Comparison of ENCODE assay signal across 8 cellular contexts in the genomic region with DNA sequence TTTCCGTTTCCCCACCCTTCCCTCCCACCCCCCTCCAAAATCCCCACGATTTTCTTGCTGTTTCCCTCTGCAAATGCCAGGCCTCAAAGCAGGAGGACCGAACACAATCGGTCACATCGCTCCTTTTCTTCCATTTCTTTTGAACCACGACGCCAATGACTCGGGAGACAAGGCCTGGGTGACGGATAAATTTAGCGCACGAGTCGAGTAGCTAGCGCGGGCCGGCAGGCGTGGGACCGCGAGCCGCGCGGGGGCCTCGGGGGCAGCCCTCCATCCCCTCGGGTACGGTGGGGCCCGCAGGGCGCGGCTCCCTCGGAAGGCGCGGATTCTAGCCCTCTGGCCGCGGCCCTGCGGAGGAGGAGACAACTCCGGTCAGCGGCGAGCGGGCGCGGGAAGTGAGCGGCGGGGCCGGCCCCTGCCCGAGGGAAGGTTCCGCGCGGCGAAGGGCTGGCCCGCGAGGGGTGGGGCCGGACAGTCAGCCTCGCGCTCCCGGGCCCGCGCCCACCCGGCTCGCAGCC. TPM values are rescaled to one million over a fixed set of nuclear protein-coding genes. Genes with fewer than 3 reads are reported as not detected.
DNase-seq lines count a peak whose midpoint lies in the region; ATAC-seq lines count a peak whose summit lies in the region.

No MANE protein-coding gene starts in this region.

- peak overlapping the region; percentile 71 for H3K4me3 ChIP-seq in right cardiac atrium (ENCODE audit: low read length)

- POLR2A ChIA-PET in activated CD4-positive, alpha-beta T cell treated with anti-CD3 and anti-CD28 coated beads for 36 hours (lab: Charles Lee): interaction anchor here (2.2 kb wide), 1 partner anchor 18 kb away, joined by 13 read pairs; the partner anchor contains the start of gene TOMM22

- peaks cover 59% of the 10 kb centered on the region for H3K4me1 Mint-ChIP-seq in activated CD4-positive, alpha-beta T cell treated with anti-CD3 and anti-CD28 coated beads for 36 hours
- peaks cover 40 to 50% (median 44%) of the 10 kb centered on the region in 3 donors for H3K4me1 Mint-ChIP-seq in IgD-negative memory B cell
- peaks cover 61% of the 10 kb centered on the region for H3K4me1 Mint-ChIP-seq in activated naive CD8-positive, alpha-beta T cell (ENCODE audit: low read depth)

- H3K9me3 Mint-ChIP-seq in activated CD4-positive, alpha-beta T cell treated with anti-CD3 and anti-CD28 coated beads for 36 hours (ENCODE audit: low read depth): no peaks in the 10 kb centered on the region
- peaks cover 0 to 1% (median 0%) of the 10 kb centered on the region in 3 donors for H3K9me3 Mint-ChIP-seq in IgD-negative memory B cell
- H3K9me3 Mint-ChIP-seq in activated naive CD8-positive, alpha-beta T cell (ENCODE audit: low read depth): no peaks in the 10 kb centered on the region

- peaks cover 37% of the 10 kb centered on the region for H3K36me3 Mint-ChIP-seq in activated CD4-positive, alpha-beta T cell treated with anti-CD3 and anti-CD28 coated beads for 36 hours (ENCODE audit: low read depth)
- H3K36me3 Mint-ChIP-seq in IgD-negative memory B cell: no peaks in the 10 kb centered on the region
- peaks cover 7% of the 10 kb centered on the region for H3K36me3 Mint-ChIP-seq in activated naive CD8-positive, alpha-beta T cell

- peak overlapping the region; percentile 95 for H3K27ac Mint-ChIP-seq in activated CD4-positive, alpha-beta T cell treated with anti-CD3 and anti-CD28 coated beads for 36 hours
- H3K27ac Mint-ChIP-seq in IgD-negative memory B cell: peak overlapping the region; percentile 97 to 100 (median 98)
- peak overlapping the region; percentile 93 for H3K27ac Mint-ChIP-seq in activated naive CD8-positive, alpha-beta T cell

- CTCF ChIA-PET in activated CD4-positive, alpha-beta T cell treated with anti-CD3 and anti-CD28 coated beads for 36 hours (lab: Charles Lee): interaction anchor here (1.0 to 3.4 kb wide), 3 partner anchors 18 to 53 kb away, joined by 3 to 34 read pairs (median 4); partner anchors contain the start of gene TOMM22

- H3K27me3 Mint-ChIP-seq in activated CD4-positive, alpha-beta T cell treated with anti-CD3 and anti-CD28 coated beads for 36 hours: no peaks in the 10 kb centered on the region
- no peaks in the 10 kb centered on the region for H3K27me3 Mint-ChIP-seq in IgD-negative memory B cell
- H3K27me3 Mint-ChIP-seq in activated naive CD8-positive, alpha-beta T cell: no peaks in the 10 kb centered on the region

- ATAC-seq in activated CD4-positive, alpha-beta T cell treated with anti-CD3 and anti-CD28 coated beads for 36 hours: no peak
- ATAC-seq in right cardiac atrium: peak; percentile 53 to 58

- under 1% methylated on average over 57 of the region's 57 CpGs for WGBS in right cardiac atrium

- DNase-seq in activated CD4-positive, alpha-beta T cell treated with anti-CD3 and anti-CD28 coated beads for 36 hours: no peak
- DNase-seq in activated CD4-positive, alpha-beta T cell treated with anti-CD3 and anti-CD28 coated beads for 4 hours: no peak
- DNase-seq in right cardiac atrium (peak; percentile 84 to 92 (median 92)), retina (peak; percentile 79), SHP77 treated with DMSO at 0.1 percent for 48 hours (lab: John Stamatoyannopoulos, UW) (no peak), ecto neural progenitor cell (ENCODE audit: low spot score) (no peak)

- peaks cover 6% of the 10 kb centered on the region for H3K4me1 ChIP-seq in right cardiac atrium (ENCODE audit: control insufficient read depth, insufficient read depth, low read length)

- no peaks in the 10 kb centered on the region for H3K9me3 ChIP-seq in right cardiac atrium (ENCODE audit: control insufficient read depth, low read length)

- H3K4me3 Mint-ChIP-seq in activated CD4-positive, alpha-beta T cell treated with anti-CD3 and anti-CD28 coated beads for 36 hours: peak overlapping the region; percentile 95
- H3K4me3 Mint-ChIP-seq in IgD-negative memory B cell: peak overlapping the region; percentile 94 to 99 (median 96)
- H3K4me3 Mint-ChIP-seq in activated naive CD8-positive, alpha-beta T cell: peak overlapping the region; percentile 94

- H3K27ac ChIP-seq in right cardiac atrium (ENCODE audit: low read length): peak overlapping the region; percentile 94

- no peaks in the 10 kb centered on the region for H3K27me3 ChIP-seq in right cardiac atrium (ENCODE audit: control insufficient read depth, insufficient read depth)

- intact Hi-C loops in activated CD4-positive, alpha-beta T cell treated with anti-CD3 and anti-CD28 coated beads for 36 hours (cut with DNase I, micrococcal nuclease): loop anchor here in 1 of 2 experiments (1.0 to 10.0 kb wide), 7 partner anchors 44 to 1092 kb away; partner anchors contain the start of genes ATF4, CBX7, CBY1 and CSNK1E
- intact Hi-C loops in right cardiac atrium (cut with DNase I): no loop called here

RNA-seq across cellular contexts. Expression of gene JOSD1, which starts 0.4 kb away (rescaled TPM):
- total RNA-seq in activated CD4-positive, alpha-beta T cell treated with anti-CD3 and anti-CD28 coated beads for 36 hours: 10 to 100 TPM; 68.0 to 77.7 TPM
- polyA plus RNA-seq in IgD-negative memory B cell: 5.4 TPM
- total RNA-seq in right cardiac atrium: 10 to 100 TPM; 21.4 to 28.6 (median 22.5) TPM
- polyA plus RNA-seq in right cardiac atrium: 14.3 TPM

RNA-seq across cellular contexts. Expression of gene GTPBP1, which starts 5.4 kb away (rescaled TPM):
- total RNA-seq in activated CD4-positive, alpha-beta T cell treated with anti-CD3 and anti-CD28 coated beads for 36 hours: 10 to 100 TPM; 88.6 to 92.8 TPM
- 46.7 TPM for polyA plus RNA-seq in IgD-negative memory B cell
- total RNA-seq in right cardiac atrium: 10 to 100 TPM; 29.1 to 34.5 (median 30.9) TPM
- 19.1 TPM for polyA plus RNA-seq in right cardiac atrium

RNA-seq across cellular contexts. Expression of gene TOMM22, which starts 18.6 kb away (rescaled TPM):
- 100 to 1,000 TPM; 146 to 155 TPM for total RNA-seq in activated CD4-positive, alpha-beta T cell treated with anti-CD3 and anti-CD28 coated beads for 36 hours
- polyA plus RNA-seq in IgD-negative memory B cell (67.0 TPM), right cardiac atrium (41.0 TPM)
- 10 to 100 TPM; 57.8 to 67.3 (median 59.9) TPM for total RNA-seq in right cardiac atrium

RNA-seq across cellular contexts. Expression of gene CBY1, which starts 43.9 kb away (rescaled TPM):
- 10 to 100 TPM in 1 of 2 experiments, 1 to 10 TPM in 1; 9.8 to 11.6 TPM for total RNA-seq in activated CD4-positive, alpha-beta T cell treated with anti-CD3 and anti-CD28 coated beads for 36 hours
- polyA plus RNA-seq in IgD-negative memory B cell (4.9 TPM), right cardiac atrium (63.0 TPM)
- 10 to 100 TPM; 35.6 to 45.3 (median 40.9) TPM for total RNA-seq in right cardiac atrium

RNA-seq across cellular contexts. Expression of gene FAM227A, which starts 44.1 kb away (rescaled TPM):
- under 1 TPM; 0.30 to 0.63 TPM for total RNA-seq in activated CD4-positive, alpha-beta T cell treated with anti-CD3 and anti-CD28 coated beads for 36 hours
- polyA plus RNA-seq in IgD-negative memory B cell (not detected), right cardiac atrium (0.23 TPM)
- total RNA-seq in right cardiac atrium: 1 to 10 TPM in 2 of 4 donors, under 1 TPM in 2; 0.47 to 1.2 (median 0.98) TPM

Comparison
In these comparisons a context has a peak if more than half of its experiments do, and no peak if none do; other contexts are left out.
1. DNase-seq: peak in right cardiac atrium (3 of 3) and retina (single experiment); none in activated CD4-positive, alpha-beta T cell treated with anti-CD3 and anti-CD28 coated beads for 36 hours (single experiment), activated CD4-positive, alpha-beta T cell treated with anti-CD3 and anti-CD28 coated beads for 4 hours (0 of 2), SHP77 treated with DMSO at 0.1 percent for 48 hours (single experiment) and ecto neural progenitor cell (single experiment).
2. Peak in every context shown above with its lines, with median percentiles within 50 percentile points of each other: H3K27ac Mint-ChIP-seq and H3K4me3 Mint-ChIP-seq.